In the genomic region with DNA sequence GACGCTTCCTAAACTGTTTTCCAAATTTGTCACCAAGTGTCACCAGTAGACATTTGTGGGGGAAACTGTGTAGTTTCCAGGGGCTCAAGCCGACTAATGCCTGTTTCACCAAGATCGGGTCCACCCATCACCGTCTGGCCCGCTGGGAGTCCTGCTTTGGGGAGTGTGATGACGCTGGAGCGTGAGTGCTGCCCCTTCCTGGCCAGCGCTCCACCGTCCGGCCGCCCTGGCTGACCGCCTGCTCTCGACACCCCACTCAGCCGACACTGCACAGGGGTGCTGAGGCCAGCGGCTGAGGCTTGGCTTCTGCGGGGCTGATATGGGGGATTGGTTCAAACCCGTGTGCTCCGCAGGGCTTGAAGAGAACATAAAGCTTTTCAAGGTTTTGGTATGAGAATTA, we compare ENCODE assay signal across 27 cellular contexts.
"Had no signal": no experiment of that assay in that cellular context is flagged by ENCODE, and none has a peak within 500 bp of the region (broad histone marks: within the 10 kb centered on the region; RNA-seq: fewer than 3 reads in every experiment).

No MANE protein-coding gene starts in this region.

- H3K4me3 ChIP-seq: gastrocnemius medialis, neural progenitor cell, right lobe of liver, SJCRH30, smooth muscle cell, tibial artery, upper lobe of right lung had no signal

- H3K4me1 ChIP-seq: gastrocnemius medialis, neural progenitor cell, right lobe of liver, SJCRH30, tibial artery, upper lobe of right lung had no signal

- H3K27ac Mint-ChIP-seq: activated B cell treated with CpG ODN at 0.5 μM for 24 hours; activated CD8-positive, alpha-beta T cell treated with anti-CD3 and anti-CD28 coated beads for 36 hours; activated naive CD8-positive, alpha-beta T cell; effector memory CD8-positive, alpha-beta T cell; naive thymus-derived CD8-positive, alpha-beta T cell; neural progenitor cell; T-helper 2 cell treated with Interferon-gamma antibody and Interleukin-4, amounts not matched to agents 5 μg/mL and 100 μg/mL, for 36 hours had no signal

- H3K27me3 ChIP-seq: brain microvascular endothelial cell, neural progenitor cell, right lobe of liver, tibial artery, upper lobe of right lung had no signal

- H3K4me1 Mint-ChIP-seq: activated B cell treated with CpG ODN at 0.5 μM for 24 hours had no signal

- DNase-seq: activated B cell treated with CpG ODN at 0.5 μM for 24 hours; activated CD4-positive, alpha-beta T cell treated with anti-CD3 and anti-CD28 coated beads, Interleukin-2, amount 50 U/mL, for 1 hour; activated CD8-positive, alpha-beta T cell treated with anti-CD3 and anti-CD28 coated beads for 36 hours; activated naive CD4-positive, alpha-beta T cell treated with Interleukin-2 at 50 U/mL for 16 hours; activated T-cell treated with anti-CD3 and anti-CD28 coated beads, Interleukin-2, amount 50 U/mL, for 4 hours; anterior cingulate cortex; brain microvascular endothelial cell; caudate nucleus; cortex of kidney; effector memory CD8-positive, alpha-beta T cell; erythroblast; gastrocnemius medialis; glutamatergic neuron; left colon; midbrain; naive thymus-derived CD8-positive, alpha-beta T cell; right lobe of liver; SJCRH30; stimulated activated CD4-positive, alpha-beta T cell treated with anti-CD3 and anti-CD28 coated beads, Interleukin-1b, Interleukin-23, amount 100 ng/mL, for 48 hours; stimulated activated naive CD4-positive, alpha-beta T cell; substantia nigra; upper lobe of right lung had no signal

- ATAC-seq: activated CD8-positive, alpha-beta T cell treated with anti-CD3 and anti-CD28 coated beads for 36 hours; activated T-cell treated with anti-CD3 and anti-CD28 coated beads, Interleukin-2, amount 50 U/mL, for 4 hours; effector memory CD8-positive, alpha-beta T cell; gastrocnemius medialis; left colon; naive thymus-derived CD8-positive, alpha-beta T cell; upper lobe of right lung had no signal

- H3K36me3 ChIP-seq: brain microvascular endothelial cell, gastrocnemius medialis, neural progenitor cell, right lobe of liver, SJCRH30, upper lobe of right lung had no signal

- H3K9me3 ChIP-seq: gastrocnemius medialis, right lobe of liver, SJCRH30, tibial artery, upper lobe of right lung had no signal

- H3K4me3 Mint-ChIP-seq: activated B cell treated with CpG ODN at 0.5 μM for 24 hours; activated CD8-positive, alpha-beta T cell treated with anti-CD3 and anti-CD28 coated beads for 36 hours; activated naive CD8-positive, alpha-beta T cell; activated T-cell treated with anti-CD3 and anti-CD28 coated beads, Interleukin-2, amount 50 U/mL, for 4 hours; effector memory CD8-positive, alpha-beta T cell; naive thymus-derived CD8-positive, alpha-beta T cell; neural progenitor cell; T-helper 2 cell treated with Interferon-gamma antibody and Interleukin-4, amounts not matched to agents 5 μg/mL and 100 μg/mL, for 36 hours had no signal

- H3K27ac ChIP-seq: brain microvascular endothelial cell, gastrocnemius medialis, neural progenitor cell, right lobe of liver, SJCRH30, tibial artery, upper lobe of right lung had no signal

- H3K27me3 Mint-ChIP-seq: activated B cell treated with CpG ODN at 0.5 μM for 24 hours; activated naive CD8-positive, alpha-beta T cell had no signal

- H3K9me3 Mint-ChIP-seq: activated T-cell treated with anti-CD3 and anti-CD28 coated beads, Interleukin-2, amount 50 U/mL, for 4 hours; neural progenitor cell had no signal

- H3K36me3 Mint-ChIP-seq: activated naive CD8-positive, alpha-beta T cell; naive thymus-derived CD8-positive, alpha-beta T cell; neural progenitor cell had no signal
